ENCODE assay signal across 8 cellular contexts in the genomic region with DNA sequence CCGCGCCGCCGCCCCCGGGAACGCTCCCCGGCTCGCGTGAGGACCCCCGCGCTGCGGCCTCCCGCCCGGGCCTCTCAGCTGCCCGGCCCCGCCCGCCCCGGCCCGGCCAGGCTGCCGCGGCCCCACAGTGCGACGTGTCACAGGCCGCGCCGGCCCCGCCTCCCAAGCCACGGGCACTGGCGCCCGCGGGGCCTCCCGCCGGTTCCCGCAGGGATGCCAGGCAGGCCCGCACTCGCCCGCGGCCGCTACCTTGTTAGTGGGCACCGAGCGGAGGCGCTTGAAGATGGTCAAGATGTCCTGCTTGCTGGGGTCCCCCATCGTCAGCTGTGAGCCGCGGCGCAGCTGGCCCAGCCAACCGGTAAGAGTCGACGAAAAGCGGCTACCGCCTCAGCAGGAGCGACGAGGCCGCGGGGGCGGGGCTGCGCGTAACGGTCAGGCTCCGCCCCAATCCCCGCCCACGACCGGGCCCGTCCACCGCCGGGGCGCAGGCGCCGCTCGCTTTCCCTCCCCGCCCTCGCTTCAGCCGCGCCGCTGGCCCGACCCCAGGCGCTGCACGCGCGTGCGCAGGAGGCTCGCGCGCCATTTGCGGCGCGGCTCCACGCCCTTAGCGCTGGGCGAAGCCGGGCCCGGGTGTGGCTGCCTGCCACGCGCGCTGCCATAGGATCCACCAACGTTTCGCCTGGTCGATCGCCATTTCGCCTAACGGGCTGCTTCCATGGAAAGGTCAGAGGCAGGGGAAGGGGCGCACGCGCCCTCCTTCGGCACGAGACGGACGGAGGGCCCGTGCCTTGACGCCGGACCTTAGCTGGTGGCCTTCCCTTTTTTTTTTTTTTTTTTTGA. TPM values are rescaled to one million over a fixed set of nuclear protein-coding genes. Genes with fewer than 3 reads are reported as not detected.
DNase-seq lines count a peak whose midpoint lies in the region; ATAC-seq and TF ChIP-seq lines count a peak whose summit lies in the region.

A gene with protein sequence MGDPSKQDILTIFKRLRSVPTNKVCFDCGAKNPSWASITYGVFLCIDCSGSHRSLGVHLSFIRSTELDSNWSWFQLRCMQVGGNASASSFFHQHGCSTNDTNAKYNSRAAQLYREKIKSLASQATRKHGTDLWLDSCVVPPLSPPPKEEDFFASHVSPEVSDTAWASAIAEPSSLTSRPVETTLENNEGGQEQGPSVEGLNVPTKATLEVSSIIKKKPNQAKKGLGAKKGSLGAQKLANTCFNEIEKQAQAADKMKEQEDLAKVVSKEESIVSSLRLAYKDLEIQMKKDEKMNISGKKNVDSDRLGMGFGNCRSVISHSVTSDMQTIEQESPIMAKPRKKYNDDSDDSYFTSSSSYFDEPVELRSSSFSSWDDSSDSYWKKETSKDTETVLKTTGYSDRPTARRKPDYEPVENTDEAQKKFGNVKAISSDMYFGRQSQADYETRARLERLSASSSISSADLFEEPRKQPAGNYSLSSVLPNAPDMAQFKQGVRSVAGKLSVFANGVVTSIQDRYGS (minus strand): TSS at position 409 of the 840 bp plus-strand sequence. CDS start 91 bp downstream, at position 318.

- CTCF ChIA-PET in mammary epithelial cell (lab: Charles Lee; ENCODE audit: low non-redundant PET): interaction anchor here (0.6 to 0.9 kb wide), 2 partner anchors 90 to 236 kb away, joined by 4 to 8 read pairs; no protein-coding TSS in a partner anchor

- H3K4me2 ChIP-seq in mammary epithelial cell (ENCODE audit: insufficient read depth, low read depth, low read length): peak within 1 kb of the TSS; percentile 98

- H2AFZ ChIP-seq in ACC112 (ENCODE audit: low read length, unreplicated experiment) (peak within 1 kb of the TSS; percentile 38), mammary epithelial cell (ENCODE audit: low read depth, low read length) (peak within 1 kb of the TSS; percentile 88)

- ATAC-seq in GM18870 (IDR thresholded peaks at IDR 0.05; ENCODE audit: unreplicated experiment) (peak; percentile 67), HG03135 (IDR thresholded peaks at IDR 0.05; ENCODE audit: unreplicated experiment) (peak; percentile 84)

- DNase-seq in NCI-H2227 treated with DMSO at 0.1 percent for 48 hours (lab: John Stamatoyannopoulos, UW) (peak; percentile 93), mammary epithelial cell (peak; percentile 90)

- in situ Hi-C loops in mammary epithelial cell (cut with MboI; ENCODE audit: low sequenced_read_pairs in 2 of 2): no loop called here

- H3K9ac ChIP-seq in mammary epithelial cell (ENCODE audit: insufficient read depth, low read length): peak within 1 kb of the TSS; percentile 95
- peak within 1 kb of the TSS; percentile 73 for H3K9ac ChIP-seq in iPS-20b (ENCODE audit: low read depth, low read length)

- intact Hi-C loops in mammary epithelial cell (cut with micrococcal nuclease): loop anchor here (5.0 kb wide), 1 partner anchor 80 kb away; no protein-coding TSS in a partner anchor

- H3K36me3 ChIP-seq in ACC112 (ENCODE audit: insufficient read depth, low read length): no peaks in the 10 kb centered on the region
- no peaks in the 10 kb centered on the region for H3K36me3 ChIP-seq in mammary epithelial cell (ENCODE audit: insufficient read depth, low read length)
- H3K36me3 ChIP-seq in iPS-20b (ENCODE audit: insufficient read depth, low read depth, low read length): no peaks in the 10 kb centered on the region

- H3K4me1 ChIP-seq in ACC112 (ENCODE audit: control insufficient read depth, insufficient read depth, low read length, unreplicated experiment): peaks cover 8% of the 10 kb centered on the region
- peaks cover 5% of the 10 kb centered on the region for H3K4me1 ChIP-seq in mammary epithelial cell (ENCODE audit: insufficient read depth, low read length)
- peaks cover 4% of the 10 kb centered on the region; the same call in 1 of the 2 replicates for H3K4me1 ChIP-seq in iPS-20b (ENCODE audit: insufficient read depth, low read length)

- H4K20me1 ChIP-seq in mammary epithelial cell (ENCODE audit: insufficient read depth, low read length): no peaks in the 10 kb centered on the region

- no TSS peak for BruUV-seq in mammary epithelial cell (replicated peaks; lab: Mats Ljungman, UMichigan)

- H3K4me3 ChIP-seq in ACC112 (ENCODE audit: low read depth, low read length): peak within 1 kb of the TSS; percentile 97
- H3K4me3 ChIP-seq in WI38 (ENCODE audit: low read depth, low read length): peak within 1 kb of the TSS; percentile 94
- H3K4me3 ChIP-seq in mammary epithelial cell (replicated peaks in 1 of 3; ENCODE audit: insufficient read depth in 1 of 3, low read depth in 2 of 3, low read length in 3 of 3): peak within 1 kb of the TSS; percentile 88 to 99 (median 98)
- H3K4me3 ChIP-seq in iPS-20b (ENCODE audit: low read length): peak within 1 kb of the TSS; percentile 90
- H3K4me3 ChIP-seq in skin epidermis: peak within 1 kb of the TSS; percentile 44 to 86 (median 66)

- H3K27me3 ChIP-seq in ACC112 (ENCODE audit: insufficient read depth, low read length) (no peaks in the 10 kb centered on the region), mammary epithelial cell (ENCODE audit: insufficient read depth, low read length) (no peaks in the 10 kb centered on the region), iPS-20b (ENCODE audit: insufficient read depth, low read length) (peaks cover 37% of the 10 kb centered on the region)

- H3K9me3 ChIP-seq in mammary epithelial cell (replicated peaks; ENCODE audit: insufficient read depth, low read length): peaks cover 7% of the 10 kb centered on the region
- no peaks in the 10 kb centered on the region for H3K9me3 ChIP-seq in iPS-20b (ENCODE audit: insufficient read depth, low read depth, low read length)

- TF ChIP-seq CTCF in WI38 (IDR thresholded peaks at IDR 0.05; ENCODE audit: low read depth, low read length) (no peak), mammary epithelial cell (conservative IDR thresholded peaks at IDR 0.05 in 1 of 2, IDR thresholded peaks at IDR 0.05 in 1 of 2; ENCODE audit: extremely low read depth in 1 of 2, insufficient read depth in 1 of 2, low read depth in 1 of 2, low read length in 2 of 2) (no peak)

- H3K27ac ChIP-seq in ACC112 (ENCODE audit: low read depth, low read length) (peak within 1 kb of the TSS; percentile 93), mammary epithelial cell (ENCODE audit: insufficient read depth, low read depth, low read length) (peak within 1 kb of the TSS; percentile 87), iPS-20b (ENCODE audit: low read length) (no peak within 1 kb of the TSS), skin epidermis (peak within 1 kb of the TSS; percentile 79 to 99 (median 91))

- H3K79me2 ChIP-seq in ACC112 (ENCODE audit: control insufficient read depth, insufficient read depth, low read length, unreplicated experiment) (peaks cover 52% of the 10 kb centered on the region), mammary epithelial cell (ENCODE audit: insufficient read depth, low read length) (peaks cover 39% of the 10 kb centered on the region)

- WGBS in mammary epithelial cell (ENCODE audit: low coverage, missing lambda C conversion rate): 3% methylated on average over 13 of the region's 111 CpGs

- dilution Hi-C loops in mammary epithelial cell (cut with HindIII; ENCODE audit: low sequenced_read_pairs): no loop called here

RNA-seq across cellular contexts. Expression of the gene that starts here (rescaled TPM):
- 10 to 100 TPM; 46.5 to 60.8 TPM for total RNA-seq in mammary epithelial cell
- 24.9 TPM for polyA plus RNA-seq in mammary epithelial cell
- polyA minus RNA-seq in mammary epithelial cell: 10.3 TPM
